Comparison of ENCODE assay signal across 15 cellular contexts in genomic region chr2:98606431-98606830, GRCh38. TPM values are rescaled to one million over a fixed set of nuclear protein-coding genes. Genes with fewer than 3 reads are reported as not detected.
DNase-seq lines count a peak whose midpoint lies in the region; ATAC-seq and TF ChIP-seq lines count a peak whose summit lies in the region.
"Had no signal": no experiment of that assay in that cellular context is flagged by ENCODE, and none has a peak within 500 bp of the region (broad histone marks: within the 10 kb centered on the region; RNA-seq: fewer than 3 reads in every experiment).

No MANE protein-coding gene starts in this region.

- peaks cover 25% of the 10 kb centered on the region for H3K4me1 ChIP-seq in PC-9 (replicated peaks; ENCODE audit: insufficient read depth)
- H3K4me1 ChIP-seq in endocrine pancreas (ENCODE audit: control insufficient read depth, insufficient read depth, low read length), result peaks cover 23% of the 10 kb centered on the region
- H3K4me1 ChIP-seq in parathyroid adenoma, result peaks cover 24% of the 10 kb centered on the region
- H3K4me1 ChIP-seq in tibial artery, result peaks cover 0 to 54% (median 41%) of the 10 kb centered on the region in 4 donors

- H2AFZ ChIP-seq in PC-9, result no peak overlapping the region
- H2AFZ ChIP-seq in parathyroid adenoma, result no peak overlapping the region

- no peaks in the 10 kb centered on the region for H3K9me3 Mint-ChIP-seq in T-helper 2 cell treated with Interferon-gamma antibody and Interleukin-4, amounts not matched to agents 5 μg/mL and 100 μg/mL, for 36 hours

- peaks cover 19% of the 10 kb centered on the region for H3K36me3 Mint-ChIP-seq in T-helper 2 cell treated with Interferon-gamma antibody and Interleukin-4, amounts not matched to agents 5 μg/mL and 100 μg/mL, for 36 hours (ENCODE audit: low read depth)

- POLR2A ChIA-PET in PC-9 (lab: Charles Lee; ENCODE audit: unreplicated experiment), result no interaction called here

- TF ChIP-seq CTCF in PC-9 (conservative IDR thresholded peaks at IDR 0.05), result no peak
- TF ChIP-seq CTCF in parathyroid adenoma (IDR thresholded peaks at IDR 0.05), result no peak
- no peak for TF ChIP-seq CTCF in tibial artery (IDR thresholded peaks at IDR 0.05)

- peaks cover 42% of the 10 kb centered on the region for H3K4me1 Mint-ChIP-seq in T-helper 2 cell treated with Interferon-gamma antibody and Interleukin-4, amounts not matched to agents 5 μg/mL and 100 μg/mL, for 36 hours (ENCODE audit: low read depth)

- no peak overlapping the region for H3K27ac ChIP-seq in PC-9
- no peak overlapping the region for H3K27ac ChIP-seq in parathyroid adenoma
- H3K27ac ChIP-seq in tibial artery, result no peak overlapping the region
- H3K27ac ChIP-seq: SJSA1, upper lobe of left lung had no signal

- no peak for ATAC-seq in HG03354 (IDR thresholded peaks at IDR 0.05; ENCODE audit: poor library complexity, severe bottlenecking, unreplicated experiment)

- H3K36me3 ChIP-seq in PC-9 (ENCODE audit: low read depth), result peaks cover 18% of the 10 kb centered on the region
- no peaks in the 10 kb centered on the region for H3K36me3 ChIP-seq in endocrine pancreas (ENCODE audit: control insufficient read depth, insufficient read depth, low read length)
- H3K36me3 ChIP-seq in parathyroid adenoma (ENCODE audit: control insufficient read depth, insufficient read depth, low read length), result no peaks in the 10 kb centered on the region
- peaks cover 22 to 30% (median 28%) of the 10 kb centered on the region in 3 donors for H3K36me3 ChIP-seq in tibial artery

- H3K9ac ChIP-seq in endocrine pancreas (ENCODE audit: control insufficient read depth, insufficient read depth, low read length), result peak overlapping the region; percentile 5
- H3K9ac ChIP-seq in parathyroid adenoma, result no peak overlapping the region

- peaks cover 10% of the 10 kb centered on the region; the same call in 1 of the 2 replicates for H4K20me1 ChIP-seq in PC-9 (ENCODE audit: insufficient read depth)

- H3K27me3 Mint-ChIP-seq in T-helper 2 cell treated with Interferon-gamma antibody and Interleukin-4, amounts not matched to agents 5 μg/mL and 100 μg/mL, for 36 hours (ENCODE audit: low read depth), result no peaks in the 10 kb centered on the region

- H3K9me3 ChIP-seq in PC-9 (ENCODE audit: insufficient read depth, low read depth) (no peaks in the 10 kb centered on the region), endocrine pancreas (ENCODE audit: control insufficient read depth, low read length) (no peaks in the 10 kb centered on the region), parathyroid adenoma (ENCODE audit: control insufficient read depth, low read length) (no peaks in the 10 kb centered on the region), tibial artery (no peaks in the 10 kb centered on the region)
- H3K9me3 ChIP-seq: SJSA1, spleen, upper lobe of left lung had no signal

- H3K27me3 ChIP-seq in PC-9 (ENCODE audit: insufficient read depth, low read depth) (no peaks in the 10 kb centered on the region), endocrine pancreas (ENCODE audit: control insufficient read depth, insufficient read depth, low read length) (no peaks in the 10 kb centered on the region), parathyroid adenoma (ENCODE audit: control insufficient read depth, insufficient read depth, low read length) (no peaks in the 10 kb centered on the region), tibial artery (no peaks in the 10 kb centered on the region)
- H3K27me3 ChIP-seq: SJSA1, spleen, upper lobe of left lung had no signal

- H3K27ac Mint-ChIP-seq in T-helper 2 cell treated with Interferon-gamma antibody and Interleukin-4, amounts not matched to agents 5 μg/mL and 100 μg/mL, for 36 hours, result peak overlapping the region; percentile 95

- no peaks in the 10 kb centered on the region for H3K9me2 ChIP-seq in PC-9 (ENCODE audit: insufficient read depth)

- BruUV-seq in PC-9 (replicated peaks; lab: Mats Ljungman, UMichigan), result no TSS peak

- CTCF ChIA-PET in PC-9 (lab: Charles Lee), result no interaction called here

- H3F3A ChIP-seq in PC-9 (ENCODE audit: insufficient read depth, low read depth), result peaks cover 5% of the 10 kb centered on the region

- peak overlapping the region; percentile 90 for H3K4me3 Mint-ChIP-seq in T-helper 2 cell treated with Interferon-gamma antibody and Interleukin-4, amounts not matched to agents 5 μg/mL and 100 μg/mL, for 36 hours

- intact Hi-C loops in PC-9 (cut with micrococcal nuclease; ENCODE audit: unreplicated experiment) (loop anchor here (5.0 to 10.0 kb wide), 2 partner anchors 461 to 892 kb away; partner anchors contain the start of gene ZAP70), tibial artery (cut with DNase I; ENCODE audit: low total_unique reads) (loop anchor here (5.0 kb wide), 1 partner anchor 44 kb away; no protein-coding TSS in a partner anchor)

- H3K79me2 ChIP-seq in PC-9 (ENCODE audit: low read depth) (peaks cover 63% of the 10 kb centered on the region), parathyroid adenoma (peaks cover 40% of the 10 kb centered on the region)

- peak overlapping the region; percentile 96 for H3K4me2 ChIP-seq in PC-9
- H3K4me2 ChIP-seq in parathyroid adenoma (ENCODE audit: low read length), result peak overlapping the region; percentile 77

- peak overlapping the region; percentile 77; the same call in 1 of the 2 replicates for H3K4me3 ChIP-seq in PC-9
- H3K4me3 ChIP-seq in endocrine pancreas (ENCODE audit: control insufficient read depth, insufficient read depth, low read length), result peak overlapping the region; percentile 95
- no peak overlapping the region for H3K4me3 ChIP-seq in parathyroid adenoma (ENCODE audit: low read depth, low read length)
- H3K4me3 ChIP-seq in tibial artery, result peak overlapping the region in 1 of 2 donors; percentile 77

- DNase-seq in T-helper 2 cell treated with Interferon-gamma antibody and Interleukin-4, amounts not matched to agents 5 μg/mL and 100 μg/mL, for 36 hours (ENCODE audit: low spot score), result no peak
- DNase-seq in T-helper 2 cell, result no peak
- no peak for DNase-seq in PC-9
- DNase-seq in tibial artery, result no peak
- no peak for DNase-seq in UCSD-AML1 (lab: John Stamatoyannopoulos, UW; ENCODE audit: unreplicated experiment)
- DNase-seq: 8988T; activated CD4-positive, alpha-beta T cell treated with anti-CD3 and anti-CD28 coated beads for 1 hour; NCI-H187 treated with DMSO at 0.1 percent for 48 hours; NCI-H82; upper lobe of left lung had no signal

RNA-seq across cellular contexts. Expression of gene COA5, which starts 1.9 kb away (rescaled TPM):
- total RNA-seq in PC-9 (2021), result 37.5 and 43.6 TPM in 2 replicates

RNA-seq across cellular contexts. Expression of gene UNC50, which starts 2.0 kb away (rescaled TPM):
- total RNA-seq in PC-9 (2021), result 38.1 and 46.0 TPM in 2 replicates
